Comparison of ENCODE assay signal across 9 cellular contexts in genomic region chr12:130041983-130042812, GRCh38.
DNase-seq lines count a peak whose midpoint lies in the region; ATAC-seq lines count a peak whose summit lies in the region.
"Had no signal": no experiment of that assay in that cellular context is flagged by ENCODE, and none has a peak within 500 bp of the region (broad histone marks: within the 10 kb centered on the region; RNA-seq: fewer than 3 reads in every experiment).

No MANE protein-coding gene starts in this region.

- H3K4me3 ChIP-seq in CD4-positive, alpha-beta memory T cell (ENCODE audit: low read length in 2 of 2), result no peak overlapping the region

- no peak overlapping the region for H3K27ac ChIP-seq in CD4-positive, alpha-beta memory T cell (ENCODE audit: low read depth, low read length)

- H3K4me3 Mint-ChIP-seq in activated CD4-positive, alpha-beta T cell treated with anti-CD3 and anti-CD28 coated beads, Interleukin-2, amount 10 ng/mL, durations not matched to agents 7 days and 5 days, result no peak overlapping the region
- H3K4me3 Mint-ChIP-seq in CD4-positive, alpha-beta memory T cell, result no peak overlapping the region
- H3K4me3 Mint-ChIP-seq: memory B cell had no signal

- H3K27ac Mint-ChIP-seq in activated CD4-positive, alpha-beta T cell treated with anti-CD3 and anti-CD28 coated beads, Interleukin-2, amount 10 ng/mL, durations not matched to agents 7 days and 5 days, result no peak overlapping the region
- H3K27ac Mint-ChIP-seq in CD4-positive, alpha-beta memory T cell, result no peak overlapping the region
- H3K27ac Mint-ChIP-seq: memory B cell had no signal

- POLR2A ChIA-PET in activated CD4-positive, alpha-beta T cell treated with anti-CD3 and anti-CD28 coated beads, Interleukin-2, amount 10 ng/mL, durations not matched to agents 7 days and 5 days (lab: Charles Lee), result no interaction called here
- POLR2A ChIA-PET in CD4-positive, alpha-beta memory T cell (lab: Charles Lee; ENCODE audit: partially characterized antibody), result no interaction called here

- H3K36me3 ChIP-seq in CD4-positive, alpha-beta memory T cell (ENCODE audit: insufficient read depth, low read length), result no peaks in the 10 kb centered on the region

- ATAC-seq in GM18868 (IDR thresholded peaks at IDR 0.05; ENCODE audit: unreplicated experiment) (no peak), GM18873 (IDR thresholded peaks at IDR 0.05; ENCODE audit: low FRiP score, unreplicated experiment) (no peak)

- H3K9me3 Mint-ChIP-seq in activated CD4-positive, alpha-beta T cell treated with anti-CD3 and anti-CD28 coated beads, Interleukin-2, amount 10 ng/mL, durations not matched to agents 7 days and 5 days, result peaks cover 10% of the 10 kb centered on the region
- H3K9me3 Mint-ChIP-seq in CD4-positive, alpha-beta memory T cell, result peaks cover 0 to 5% (median 1%) of the 10 kb centered on the region in 8 donors

- H3K9me3 ChIP-seq in CD4-positive, alpha-beta memory T cell (ENCODE audit: control insufficient read depth in 1 of 2, low read length in 2 of 2), result no peaks in the 10 kb centered on the region

- no peaks in the 10 kb centered on the region for H3K27me3 ChIP-seq in CD4-positive, alpha-beta memory T cell (ENCODE audit: insufficient read depth, low read length)

- peak; percentile 69 for DNase-seq in activated effector memory CD4-positive, alpha-beta T cell treated with anti-CD3 and anti-CD28 coated beads, Interleukin-2, amount 50 U/mL, for 16 hours
- no peak for DNase-seq in activated effector memory CD4-positive, alpha-beta T cell treated with Interleukin-2 at 50 U/mL for 16 hours
- peak; percentile 12 for DNase-seq in activated CD4-positive, alpha-beta T cell treated with anti-CD3 and anti-CD28 coated beads, Interleukin-2, amount 10 ng/mL, durations not matched to agents 7 days and 5 days
- DNase-seq in globus pallidus (ENCODE audit: low spot score) (peak; percentile 40), putamen (ENCODE audit: low spot score) (peak; percentile 46)
- no peak for DNase-seq in CD4-positive, alpha-beta memory T cell

- H3K36me3 Mint-ChIP-seq in activated CD4-positive, alpha-beta T cell treated with anti-CD3 and anti-CD28 coated beads, Interleukin-2, amount 10 ng/mL, durations not matched to agents 7 days and 5 days (ENCODE audit: low read depth), result no peaks in the 10 kb centered on the region
- no peaks in the 10 kb centered on the region for H3K36me3 Mint-ChIP-seq in CD4-positive, alpha-beta memory T cell
- H3K36me3 Mint-ChIP-seq: memory B cell had no signal

- intact Hi-C loops in CD4-positive, alpha-beta memory T cell (cut with micrococcal nuclease), result no loop called here

- CTCF ChIA-PET in activated CD4-positive, alpha-beta T cell treated with anti-CD3 and anti-CD28 coated beads, Interleukin-2, amount 10 ng/mL, durations not matched to agents 7 days and 5 days (lab: Charles Lee), result no interaction called here
- CTCF ChIA-PET in CD4-positive, alpha-beta memory T cell (lab: Charles Lee; ENCODE audit: partially characterized antibody), result no interaction called here

- peaks cover 25% of the 10 kb centered on the region for H3K27me3 Mint-ChIP-seq in activated CD4-positive, alpha-beta T cell treated with anti-CD3 and anti-CD28 coated beads, Interleukin-2, amount 10 ng/mL, durations not matched to agents 7 days and 5 days
- H3K27me3 Mint-ChIP-seq in CD4-positive, alpha-beta memory T cell, result peaks cover 17 to 18% of the 10 kb centered on the region in 2 donors

- H3K4me1 ChIP-seq in CD4-positive, alpha-beta memory T cell (ENCODE audit: insufficient read depth, low read length), result no peaks in the 10 kb centered on the region

- H3K4me1 Mint-ChIP-seq in activated CD4-positive, alpha-beta T cell treated with anti-CD3 and anti-CD28 coated beads, Interleukin-2, amount 10 ng/mL, durations not matched to agents 7 days and 5 days, result peaks cover 3% of the 10 kb centered on the region
- peaks cover 0 to 7% (median 0%) of the 10 kb centered on the region in 4 donors for H3K4me1 Mint-ChIP-seq in CD4-positive, alpha-beta memory T cell

Comparison
In these comparisons a context has a peak if more than half of its experiments do, and no peak if none do; other contexts are left out.
1. DNase-seq: peak in activated effector memory CD4-positive, alpha-beta T cell treated with anti-CD3 and anti-CD28 coated beads, Interleukin-2, amount 50 U/mL, for 16 hours (single experiment), activated CD4-positive, alpha-beta T cell treated with anti-CD3 and anti-CD28 coated beads, Interleukin-2, amount 10 ng/mL, durations not matched to agents 7 days and 5 days (single experiment), globus pallidus (single experiment) and putamen (single experiment); none in activated effector memory CD4-positive, alpha-beta T cell treated with Interleukin-2 at 50 U/mL for 16 hours (single experiment) and CD4-positive, alpha-beta memory T cell (0 of 5).